14 cellular contexts compared by ENCODE assay signal in the genomic region with DNA sequence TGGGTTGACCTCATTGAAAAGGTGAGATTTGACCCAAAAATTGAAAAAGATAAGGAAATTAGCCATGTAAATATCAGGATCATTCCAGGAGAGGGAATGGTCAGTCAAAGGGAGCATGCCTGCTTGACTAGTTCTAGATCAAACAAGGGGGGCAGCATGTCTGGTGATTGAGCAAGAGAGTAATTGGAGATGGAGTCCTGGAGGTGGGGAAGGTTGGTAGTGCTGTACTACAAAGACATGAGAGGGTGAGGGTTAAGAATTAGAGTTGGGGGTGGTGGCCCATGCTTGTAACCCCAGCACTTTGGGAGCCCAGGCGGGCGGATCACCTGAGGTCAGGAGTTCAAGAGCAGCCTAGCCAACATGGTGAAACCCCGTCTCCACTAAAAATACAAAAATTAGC. TPM values are rescaled to one million over a fixed set of nuclear protein-coding genes. Genes with fewer than 3 reads are reported as not detected.
DNase-seq lines count a peak whose midpoint lies in the region; ATAC-seq, FAIRE-seq and TF ChIP-seq lines count a peak whose summit lies in the region.
"Had no signal": no experiment of that assay in that cellular context is flagged by ENCODE, and none has a peak within 500 bp of the region (broad histone marks: within the 10 kb centered on the region; RNA-seq: fewer than 3 reads in every experiment).

No MANE protein-coding gene starts in this region.

- H4K20me1 ChIP-seq in HepG2 (ENCODE audit: insufficient read depth, low read length) = no peaks in the 10 kb centered on the region

- intact Hi-C loops in HepG2 (cut with micrococcal nuclease; ENCODE audit: unreplicated experiment) = loop anchor here (10.0 kb wide), 1 partner anchor 312 kb away; a partner anchor contains a TSS
- intact Hi-C loops in right lobe of liver (cut with DNase I) = no loop called here
- intact Hi-C loops in stomach (cut with DNase I; ENCODE audit: low total_unique reads) = loop anchor here (10.0 kb wide), 1 partner anchor 152 kb away; a partner anchor contains a TSS
- intact Hi-C loops in right cardiac atrium (cut with DNase I) = loop anchor here in 2 of 4 donors (10.0 kb wide), 1 partner anchor 152 kb away; a partner anchor contains a TSS

- peaks cover 73% of the 10 kb centered on the region for H3K79me2 ChIP-seq in HepG2 (ENCODE audit: insufficient read depth, low read length)

- TF ChIP-seq EP300 in HepG2 (IDR thresholded peaks at IDR 0.05; ENCODE audit: low read depth in 2 of 2, low read length in 2 of 2) = peak in 1 of 2 experiments; percentile 60; a peak in 1 of 4 replicates
- TF ChIP-seq EP300 in HepG2 (CRISPR knock-in tag; IDR thresholded peaks at IDR 0.05; ENCODE audit: borderline replicate concordance) = no peak
- no peak for TF ChIP-seq EP300 in stomach (IDR thresholded peaks at IDR 0.05)

- no TSS peak for BruUV-seq in HepG2 (replicated peaks; lab: Mats Ljungman, UMichigan)

- no peak for TF ChIP-seq RAD21 in HepG2 (CRISPR knock-in tag; IDR thresholded peaks at IDR 0.05)

- FAIRE-seq in HepG2 (lab: Jason Lieb, UNC) = peak; percentile 72

- H3K36me3 ChIP-seq in HepG2 (replicated peaks in 1 of 2; ENCODE audit: control insufficient read depth in 1 of 2, insufficient read depth in 2 of 2, low read length in 2 of 2) (peaks cover 4 to 8% of the 10 kb centered on the region in 2 experiments; a peak in 3 of 5 replicates), right lobe of liver (no peaks in the 10 kb centered on the region), stomach (peaks cover 4 to 14% (median 13%) of the 10 kb centered on the region in 4 donors)

- peak overlapping the region; percentile 68 to 84 (median 84); a peak in 4 of 6 replicates for H3K4me3 ChIP-seq in HepG2 (replicated peaks in 1 of 3; ENCODE audit: insufficient read depth in 1 of 3, low read depth in 2 of 3, low read length in 3 of 3)
- no peak overlapping the region for H3K4me3 ChIP-seq in right lobe of liver
- H3K4me3 ChIP-seq in foreskin fibroblast (ENCODE audit: low read depth in 1 of 2, low read length in 2 of 2) = no peak overlapping the region
- H3K4me3 ChIP-seq in stomach = no peak overlapping the region
- H3K4me3 ChIP-seq in right cardiac atrium (ENCODE audit: low read length) = no peak overlapping the region

- CTCF ChIA-PET in HepG2 (lab: Yijun Ruan, JAX; ENCODE audit: low intra/inter-chr PET ratio, low total read pairs) = no interaction called here

- peak; percentile 82 for DNase-seq in HepG2 (ENCODE audit: low spot score)
- no peak for DNase-seq in right lobe of liver
- DNase-seq in NCI-H510A treated with DMSO at 0.1 percent for 48 hours (lab: John Stamatoyannopoulos, UW) = peak; percentile 24
- peak; percentile 5 to 23 for DNase-seq in foreskin fibroblast
- DNase-seq in amygdala (lab: John Stamatoyannopoulos, UW) = no peak
- DNase-seq in stomach = no peak
- no peak for DNase-seq in EL
- DNase-seq in right cardiac atrium = no peak
- DNase-seq: cerebellar nuclear complex; NCI-H1048; retina; stimulated activated CD4-positive, alpha-beta T cell treated with anti-CD3 and anti-CD28 coated beads, Interleukin-4, amount 100 ng/mL, for 4 hours had no signal

- H2AFZ ChIP-seq in HepG2 (ENCODE audit: low read length) = peak overlapping the region; percentile 15

- H3K27ac ChIP-seq in HepG2 (ENCODE audit: extremely low read length, insufficient read depth, low read length) (peak overlapping the region; percentile 83), right lobe of liver (no peak overlapping the region), stomach (no peak overlapping the region), right cardiac atrium (ENCODE audit: low read length) (no peak overlapping the region)

- H3K27me3 ChIP-seq in HepG2 (ENCODE audit: control insufficient read depth in 1 of 2, insufficient read depth in 2 of 2, low read length in 2 of 2) (no peaks in the 10 kb centered on the region; a peak in 1 of 5 replicates), right lobe of liver (no peaks in the 10 kb centered on the region), stomach (no peaks in the 10 kb centered on the region), right cardiac atrium (ENCODE audit: control insufficient read depth, insufficient read depth) (no peaks in the 10 kb centered on the region)

- in situ Hi-C loops in HepG2 (cut with HindIII; ENCODE audit: extremely low pct_ligation_motif_present, low pct_unique_long_range_greater_than_20kb) = loop anchor here (5.0 kb wide), 1 partner anchor 154 kb away; a partner anchor contains a TSS

- H3K4me2 ChIP-seq in HepG2 (ENCODE audit: low read depth, low read length) = peak overlapping the region; percentile 83

- POLR2A ChIA-PET in HepG2 (lab: Yijun Ruan, JAX) = interaction anchor here (0.8 to 3.3 kb wide), 2 partner anchors 28 to 154 kb away, joined by 5 to 47 read pairs; a partner anchor contains a TSS

- peak; percentile 27; the same call in 1 of the 2 replicates for TF ChIP-seq CTCF in HepG2 (CRISPR knock-in tag; IDR thresholded peaks at IDR 0.05)
- TF ChIP-seq CTCF in right lobe of liver (IDR thresholded peaks at IDR 0.05) = no peak
- no peak for TF ChIP-seq CTCF in foreskin fibroblast (IDR thresholded peaks at IDR 0.05; ENCODE audit: low read depth, low read length)
- no peak for TF ChIP-seq CTCF in stomach (IDR thresholded peaks at IDR 0.05)

- TF ChIP-seq POLR2A in HepG2 (IDR thresholded peaks at IDR 0.05; ENCODE audit: insufficient read depth in 1 of 2, low read depth in 2 of 2, low read length in 2 of 2) = no peak
- TF ChIP-seq POLR2A in right lobe of liver (IDR thresholded peaks at IDR 0.05) = no peak
- TF ChIP-seq POLR2A in stomach (IDR thresholded peaks at IDR 0.05) = no peak

- peak; percentile 54 for ATAC-seq in HepG2
- ATAC-seq in right lobe of liver = no peak
- ATAC-seq in right cardiac atrium = no peak
- ATAC-seq: activated T-helper 17 cell treated with anti-CD3 and anti-CD28 coated beads, Interleukin-2, amount 50 U/mL, for 72 hours; Right ventricle myocardium inferior had no signal

- H3K9me3 ChIP-seq in HepG2 (ENCODE audit: low read length) = no peaks in the 10 kb centered on the region
- no peaks in the 10 kb centered on the region for H3K9me3 ChIP-seq in right lobe of liver
- no peaks in the 10 kb centered on the region for H3K9me3 ChIP-seq in stomach
- H3K9me3 ChIP-seq in right cardiac atrium (ENCODE audit: control insufficient read depth, low read length) = no peaks in the 10 kb centered on the region

- H3K9ac ChIP-seq in HepG2 (ENCODE audit: insufficient read depth, low read depth, low read length) = peak overlapping the region; percentile 82; the same call in 1 of the 2 replicates

- H3K4me1 ChIP-seq in HepG2 (ENCODE audit: insufficient read depth, low read length) (peaks cover 46% of the 10 kb centered on the region), right lobe of liver (peaks cover 0 to 33% (median 8%) of the 10 kb centered on the region in 4 donors), stomach (peaks cover 29 to 60% (median 48%) of the 10 kb centered on the region in 4 donors), right cardiac atrium (ENCODE audit: control insufficient read depth, insufficient read depth, low read length) (peaks cover 4% of the 10 kb centered on the region)

- WGBS in HepG2 (ENCODE audit: low lambda C conversion rate) = 74% methylated on average over 3 of the region's 3 CpGs
- no CpG with 5 or more reads among the region's 3 CpGs for WGBS in right lobe of liver (ENCODE audit: insufficient coverage, low coverage, low lambda C conversion rate, missing lambda C conversion rate)
- 76 to 95% (median 81%) methylated on average over 3 of the region's 3 CpGs for WGBS in stomach, 5 donors
- WGBS in right cardiac atrium = over 99% methylated on average over 3 of the region's 3 CpGs

RNA-seq across cellular contexts. Expression of a gene that starts 2.0 kb away (rescaled TPM):
- total RNA-seq in HepG2 (2016; rRNA removed; fragmentation: Illumina TruSeq; extraction: Trizol) = 75.3 and 118 TPM in 2 replicates
- total RNA-seq in HepG2 (2016; cell fraction: cytosol; rRNA removed; fragmentation: Illumina TruSeq; extraction: Trizol; ENCODE audit: low read depth) = 37.6 and 38.1 TPM in 2 replicates
- 74.1 and 127 TPM in 2 replicates for total RNA-seq in HepG2 (2016; cell fraction: insoluble cytoplasmic fraction; rRNA removed; fragmentation: Illumina TruSeq; extraction: Trizol)
- 49.8 and 50.0 TPM in 2 replicates for total RNA-seq in HepG2 (2016; cell fraction: membrane; rRNA removed; fragmentation: Illumina TruSeq; extraction: Trizol)
- total RNA-seq in HepG2 (2016; cell fraction: nucleus; rRNA removed; fragmentation: Illumina TruSeq; extraction: Trizol) = 31.1 and 32.7 TPM in 2 replicates
- 25.6 and 30.2 TPM in 2 replicates for polyA plus RNA-seq in HepG2 (2011; rRNA removed)
- polyA plus RNA-seq in HepG2 (2011; cell fraction: cytosol; rRNA removed) = 17.9 and 23.0 TPM in 2 replicates
- polyA plus RNA-seq in HepG2 (2011; cell fraction: nucleus; rRNA removed) = 8.1 and 9.4 TPM in 2 replicates
- 36.4 and 47.7 TPM in 2 replicates for polyA plus RNA-seq in HepG2 (2012)
- polyA plus RNA-seq in HepG2 (2016; cell fraction: cytosol; fragmentation: Illumina TruSeq; extraction: Trizol; ENCODE audit: low read depth) = 16.2 and 16.7 TPM in 2 replicates
- polyA plus RNA-seq in HepG2 (2016; cell fraction: insoluble cytoplasmic fraction; fragmentation: Illumina TruSeq; extraction: Trizol; ENCODE audit: low read depth) = 117 and 132 TPM in 2 replicates
- polyA plus RNA-seq in HepG2 (2016; cell fraction: membrane; fragmentation: Illumina TruSeq; extraction: Trizol; ENCODE audit: low read depth) = 34.6 and 37.9 TPM in 2 replicates
- 48.4 and 48.8 TPM in 2 replicates for polyA plus RNA-seq in HepG2 (2016; cell fraction: nucleus; fragmentation: Illumina TruSeq; extraction: Trizol; ENCODE audit: insufficient read depth, low read depth)
- 17.1 and 26.1 TPM in 2 replicates for polyA minus RNA-seq in HepG2 (2011; rRNA and poly(A)+ RNA removed; ENCODE audit: low replicate concordance)
- polyA minus RNA-seq in HepG2 (2011; cell fraction: cytosol; rRNA and poly(A)+ RNA removed) = 20.8 and 22.9 TPM in 2 replicates
- polyA minus RNA-seq in HepG2 (2011; cell fraction: nucleus; rRNA and poly(A)+ RNA removed) = 18.3 and 25.4 TPM in 2 replicates
- 10 to 100 TPM; 13.3 to 28.2 (median 14.2) TPM for total RNA-seq in right lobe of liver
- 10 to 100 TPM in 4 of 5 donors, 1 to 10 TPM in 1; 1.4 to 97.4 (median 38.4) TPM for total RNA-seq in stomach
- 10 to 100 TPM; 20.7 to 24.7 (median 21.4) TPM for polyA plus RNA-seq in stomach
- total RNA-seq in right cardiac atrium = 10 to 100 TPM; 21.3 to 29.6 (median 27.1) TPM
- polyA plus RNA-seq in right cardiac atrium = 24.2 TPM

RNA-seq across cellular contexts. Expression of a gene that starts 2.2 kb away (rescaled TPM):
- total RNA-seq in HepG2 (2016; rRNA removed; fragmentation: Illumina TruSeq; extraction: Trizol) = 43.7 and 48.7 TPM in 2 replicates
- total RNA-seq in HepG2 (2016; cell fraction: cytosol; rRNA removed; fragmentation: Illumina TruSeq; extraction: Trizol; ENCODE audit: low read depth) = 16.7 and 17.7 TPM in 2 replicates
- 47.1 and 56.1 TPM in 2 replicates for total RNA-seq in HepG2 (2016; cell fraction: insoluble cytoplasmic fraction; rRNA removed; fragmentation: Illumina TruSeq; extraction: Trizol)
- total RNA-seq in HepG2 (2016; cell fraction: membrane; rRNA removed; fragmentation: Illumina TruSeq; extraction: Trizol) = 10.0 and 11.2 TPM in 2 replicates
- 48.2 and 51.9 TPM in 2 replicates for total RNA-seq in HepG2 (2016; cell fraction: nucleus; rRNA removed; fragmentation: Illumina TruSeq; extraction: Trizol)
- 14.2 and 17.8 TPM in 2 replicates for polyA plus RNA-seq in HepG2 (2011; rRNA removed)
- polyA plus RNA-seq in HepG2 (2011; cell fraction: cytosol; rRNA removed) = 5.6 and 6.8 TPM in 2 replicates
- 18.8 and 23.1 TPM in 2 replicates for polyA plus RNA-seq in HepG2 (2011; cell fraction: nucleus; rRNA removed)
- polyA plus RNA-seq in HepG2 (2012) = 24.4 and 29.1 TPM in 2 replicates
- 5.8 and 6.8 TPM in 2 replicates for polyA plus RNA-seq in HepG2 (2016; cell fraction: cytosol; fragmentation: Illumina TruSeq; extraction: Trizol; ENCODE audit: low read depth)
- polyA plus RNA-seq in HepG2 (2016; cell fraction: insoluble cytoplasmic fraction; fragmentation: Illumina TruSeq; extraction: Trizol; ENCODE audit: low read depth) = 49.7 and 57.4 TPM in 2 replicates
- 6.6 and 6.9 TPM in 2 replicates for polyA plus RNA-seq in HepG2 (2016; cell fraction: membrane; fragmentation: Illumina TruSeq; extraction: Trizol; ENCODE audit: low read depth)
- 93.6 and 98.1 TPM in 2 replicates for polyA plus RNA-seq in HepG2 (2016; cell fraction: nucleus; fragmentation: Illumina TruSeq; extraction: Trizol; ENCODE audit: insufficient read depth, low read depth)
- 4.0 and 8.1 TPM in 2 replicates for polyA minus RNA-seq in HepG2 (2011; rRNA and poly(A)+ RNA removed; ENCODE audit: low replicate concordance)
- 5.5 and 8.8 TPM in 2 replicates for polyA minus RNA-seq in HepG2 (2011; cell fraction: cytosol; rRNA and poly(A)+ RNA removed)
- 15.3 and 19.8 TPM in 2 replicates for polyA minus RNA-seq in HepG2 (2011; cell fraction: nucleus; rRNA and poly(A)+ RNA removed)
- 10 to 100 TPM in 3 of 6 experiments, 1 to 10 TPM in 3; 4.0 to 12.5 (median 9.6) TPM for total RNA-seq in right lobe of liver
- 100 to 1,000 TPM in 1 of 5 donors, 10 to 100 TPM in 3, 1 to 10 TPM in 1; 2.0 to 132 (median 37.9) TPM for total RNA-seq in stomach
- polyA plus RNA-seq in stomach = 10 to 100 TPM; 22.4 to 48.8 (median 29.0) TPM
- total RNA-seq in right cardiac atrium = 10 to 100 TPM; 10.4 to 20.6 (median 12.0) TPM
- polyA plus RNA-seq in right cardiac atrium = 22.4 TPM

RNA-seq across cellular contexts. Expression of a gene that starts 28.3 kb away (rescaled TPM):
- 8.0 and 8.3 TPM in 2 replicates for total RNA-seq in HepG2 (2016; rRNA removed; fragmentation: Illumina TruSeq; extraction: Trizol)
- total RNA-seq in HepG2 (2016; cell fraction: cytosol; rRNA removed; fragmentation: Illumina TruSeq; extraction: Trizol; ENCODE audit: low read depth) = 7.3 and 8.2 TPM in 2 replicates
- 7.3 and 8.9 TPM in 2 replicates for total RNA-seq in HepG2 (2016; cell fraction: insoluble cytoplasmic fraction; rRNA removed; fragmentation: Illumina TruSeq; extraction: Trizol)
- 7.1 and 9.2 TPM in 2 replicates for total RNA-seq in HepG2 (2016; cell fraction: membrane; rRNA removed; fragmentation: Illumina TruSeq; extraction: Trizol)
- total RNA-seq in HepG2 (2016; cell fraction: nucleus; rRNA removed; fragmentation: Illumina TruSeq; extraction: Trizol) = 5.5 and 8.6 TPM in 2 replicates
- 7.9 and 9.6 TPM in 2 replicates for polyA plus RNA-seq in HepG2 (2011; rRNA removed)
- polyA plus RNA-seq in HepG2 (2011; cell fraction: cytosol; rRNA removed) = 4.1 and 5.5 TPM in 2 replicates
- 10.9 and 13.2 TPM in 2 replicates for polyA plus RNA-seq in HepG2 (2011; cell fraction: nucleus; rRNA removed)
- polyA plus RNA-seq in HepG2 (2012) = 7.4 and 8.5 TPM in 2 replicates
- polyA plus RNA-seq in HepG2 (2016; cell fraction: cytosol; fragmentation: Illumina TruSeq; extraction: Trizol; ENCODE audit: low read depth) = 3.4 and 3.6 TPM in 2 replicates
- 7.7 and 9.1 TPM in 2 replicates for polyA plus RNA-seq in HepG2 (2016; cell fraction: insoluble cytoplasmic fraction; fragmentation: Illumina TruSeq; extraction: Trizol; ENCODE audit: low read depth)
- polyA plus RNA-seq in HepG2 (2016; cell fraction: membrane; fragmentation: Illumina TruSeq; extraction: Trizol; ENCODE audit: low read depth) = 4.0 and 4.7 TPM in 2 replicates
- polyA plus RNA-seq in HepG2 (2016; cell fraction: nucleus; fragmentation: Illumina TruSeq; extraction: Trizol; ENCODE audit: insufficient read depth, low read depth) = 12.3 and 14.3 TPM in 2 replicates
- polyA minus RNA-seq in HepG2 (2011; rRNA and poly(A)+ RNA removed; ENCODE audit: low replicate concordance) = 3.0 and 5.1 TPM in 2 replicates
- 2.4 and 4.5 TPM in 2 replicates for polyA minus RNA-seq in HepG2 (2011; cell fraction: cytosol; rRNA and poly(A)+ RNA removed)
- 13.1 and 16.8 TPM in 2 replicates for polyA minus RNA-seq in HepG2 (2011; cell fraction: nucleus; rRNA and poly(A)+ RNA removed)
- total RNA-seq in right lobe of liver = 1 to 10 TPM; 1.9 to 5.0 (median 3.6) TPM
- 10 to 100 TPM in 3 of 5 donors, 1 to 10 TPM in 2; 4.5 to 31.7 (median 11.0) TPM for total RNA-seq in stomach
- 10 to 100 TPM in 2 of 3 donors, 1 to 10 TPM in 1; 8.0 to 12.7 (median 11.5) TPM for polyA plus RNA-seq in stomach
- 10 to 100 TPM in 1 of 4 donors, 1 to 10 TPM in 3; 5.8 to 10.0 (median 7.1) TPM for total RNA-seq in right cardiac atrium
- polyA plus RNA-seq in right cardiac atrium = 12.4 TPM

RNA-seq across cellular contexts. Expression of a gene that starts 28.3 kb away (rescaled TPM):
- 13.1 and 15.0 TPM in 2 replicates for total RNA-seq in HepG2 (2016; rRNA removed; fragmentation: Illumina TruSeq; extraction: Trizol)
- 25.7 and 33.8 TPM in 2 replicates for total RNA-seq in HepG2 (2016; cell fraction: cytosol; rRNA removed; fragmentation: Illumina TruSeq; extraction: Trizol; ENCODE audit: low read depth)
- total RNA-seq in HepG2 (2016; cell fraction: insoluble cytoplasmic fraction; rRNA removed; fragmentation: Illumina TruSeq; extraction: Trizol) = 13.3 and 14.9 TPM in 2 replicates
- total RNA-seq in HepG2 (2016; cell fraction: membrane; rRNA removed; fragmentation: Illumina TruSeq; extraction: Trizol) = 24.7 and 25.4 TPM in 2 replicates
- 14.6 and 18.2 TPM in 2 replicates for total RNA-seq in HepG2 (2016; cell fraction: nucleus; rRNA removed; fragmentation: Illumina TruSeq; extraction: Trizol)
- 3.8 and 4.7 TPM in 2 replicates for polyA plus RNA-seq in HepG2 (2011; rRNA removed)
- 1.1 and 1.4 TPM in 2 replicates for polyA plus RNA-seq in HepG2 (2011; cell fraction: cytosol; rRNA removed)
- polyA plus RNA-seq in HepG2 (2011; cell fraction: nucleus; rRNA removed) = 3.0 and 4.5 TPM in 2 replicates
- polyA plus RNA-seq in HepG2 (2012) = 9.2 and 16.5 TPM in 2 replicates
- 26.9 and 32.0 TPM in 2 replicates for polyA plus RNA-seq in HepG2 (2016; cell fraction: cytosol; fragmentation: Illumina TruSeq; extraction: Trizol; ENCODE audit: low read depth)
- 8.9 and 10.5 TPM in 2 replicates for polyA plus RNA-seq in HepG2 (2016; cell fraction: insoluble cytoplasmic fraction; fragmentation: Illumina TruSeq; extraction: Trizol; ENCODE audit: low read depth)
- polyA plus RNA-seq in HepG2 (2016; cell fraction: membrane; fragmentation: Illumina TruSeq; extraction: Trizol; ENCODE audit: low read depth) = 13.4 and 18.5 TPM in 2 replicates
- 13.4 and 17.8 TPM in 2 replicates for polyA plus RNA-seq in HepG2 (2016; cell fraction: nucleus; fragmentation: Illumina TruSeq; extraction: Trizol; ENCODE audit: insufficient read depth, low read depth)
- 0.94 and 1.8 TPM in 2 replicates for polyA minus RNA-seq in HepG2 (2011; rRNA and poly(A)+ RNA removed; ENCODE audit: low replicate concordance)
- polyA minus RNA-seq in HepG2 (2011; cell fraction: cytosol; rRNA and poly(A)+ RNA removed) = 1.4 and 2.8 TPM in 2 replicates
- polyA minus RNA-seq in HepG2 (2011; cell fraction: nucleus; rRNA and poly(A)+ RNA removed) = 16.9 and 18.7 TPM in 2 replicates
- total RNA-seq in right lobe of liver = 1 to 10 TPM; 1.6 to 5.6 (median 2.7) TPM
- total RNA-seq in stomach = 10 to 100 TPM in 3 of 5 donors, 1 to 10 TPM in 2; 3.8 to 19.3 (median 10.3) TPM
- 1 to 10 TPM; 1.3 to 5.8 (median 1.8) TPM for polyA plus RNA-seq in stomach
- total RNA-seq in right cardiac atrium = 1 to 10 TPM; 4.2 to 5.2 (median 4.7) TPM
- 2.5 TPM for polyA plus RNA-seq in right cardiac atrium

RNA-seq across cellular contexts. Expression of a gene that starts 41.5 kb away (rescaled TPM):
- 8.3 and 12.2 TPM in 2 replicates for total RNA-seq in HepG2 (2016; rRNA removed; fragmentation: Illumina TruSeq; extraction: Trizol)
- total RNA-seq in HepG2 (2016; cell fraction: cytosol; rRNA removed; fragmentation: Illumina TruSeq; extraction: Trizol; ENCODE audit: low read depth) = 5.3 and 6.4 TPM in 2 replicates
- 10.1 and 10.3 TPM in 2 replicates for total RNA-seq in HepG2 (2016; cell fraction: insoluble cytoplasmic fraction; rRNA removed; fragmentation: Illumina TruSeq; extraction: Trizol)
- 13.3 and 14.9 TPM in 2 replicates for total RNA-seq in HepG2 (2016; cell fraction: membrane; rRNA removed; fragmentation: Illumina TruSeq; extraction: Trizol)
- total RNA-seq in HepG2 (2016; cell fraction: nucleus; rRNA removed; fragmentation: Illumina TruSeq; extraction: Trizol) = 5.4 and 6.0 TPM in 2 replicates
- polyA plus RNA-seq in HepG2 (2011; rRNA removed) = 4.9 and 5.5 TPM in 2 replicates
- polyA plus RNA-seq in HepG2 (2011; cell fraction: cytosol; rRNA removed) = 3.6 and 4.3 TPM in 2 replicates
- polyA plus RNA-seq in HepG2 (2011; cell fraction: nucleus; rRNA removed) = 2.2 and 2.4 TPM in 2 replicates
- 5.8 and 9.2 TPM in 2 replicates for polyA plus RNA-seq in HepG2 (2012)
- 4.6 and 7.0 TPM in 2 replicates for polyA plus RNA-seq in HepG2 (2016; cell fraction: cytosol; fragmentation: Illumina TruSeq; extraction: Trizol; ENCODE audit: low read depth)
- polyA plus RNA-seq in HepG2 (2016; cell fraction: insoluble cytoplasmic fraction; fragmentation: Illumina TruSeq; extraction: Trizol; ENCODE audit: low read depth) = 9.0 and 10.3 TPM in 2 replicates
- 10.1 and 10.9 TPM in 2 replicates for polyA plus RNA-seq in HepG2 (2016; cell fraction: membrane; fragmentation: Illumina TruSeq; extraction: Trizol; ENCODE audit: low read depth)
- polyA plus RNA-seq in HepG2 (2016; cell fraction: nucleus; fragmentation: Illumina TruSeq; extraction: Trizol; ENCODE audit: insufficient read depth, low read depth) = 6.4 and 9.1 TPM in 2 replicates
- 0.61 and 4.6 TPM in 2 replicates for polyA minus RNA-seq in HepG2 (2011; rRNA and poly(A)+ RNA removed; ENCODE audit: low replicate concordance)
- 4.5 and 5.3 TPM in 2 replicates for polyA minus RNA-seq in HepG2 (2011; cell fraction: cytosol; rRNA and poly(A)+ RNA removed)
- 3.3 and 7.2 TPM in 2 replicates for polyA minus RNA-seq in HepG2 (2011; cell fraction: nucleus; rRNA and poly(A)+ RNA removed)
- total RNA-seq in right lobe of liver = 1 to 10 TPM in 1 of 6 experiments, under 1 TPM in 5; 0.24 to 1.4 (median 0.44) TPM
- total RNA-seq in stomach = 1 to 10 TPM in 3 of 5 donors, not detected in 2; 1.8 to 5.9 (median 5.1) TPM
- polyA plus RNA-seq in stomach = 1 to 10 TPM; 1.5 to 3.4 (median 2.4) TPM
- under 1 TPM in 2 of 4 donors, not detected in 2; 0.18 to 0.43 TPM for total RNA-seq in right cardiac atrium
- 0.25 TPM for polyA plus RNA-seq in right cardiac atrium
- total RNA-seq: Right ventricle myocardium inferior had no signal

Comparison
In these comparisons a context has a peak if more than half of its experiments do, and no peak if none do; other contexts are left out.
1. DNase-seq: peak in HepG2 (single experiment), NCI-H510A treated with DMSO at 0.1 percent for 48 hours (single experiment) and foreskin fibroblast (2 of 2); none in right lobe of liver (0 of 3), amygdala (0 of 56), stomach (single experiment), EL (single experiment) and right cardiac atrium (0 of 3).
2. H3K4me3 ChIP-seq: peak in HepG2 (3 of 3); none in right lobe of liver (0 of 3), foreskin fibroblast (0 of 2), stomach (0 of 4) and right cardiac atrium (single experiment).
3. intact Hi-C loops: an anchor here in HepG2 (10.0 kb wide) and stomach (10.0 kb wide); none called in right lobe of liver.